ENCODE assay signal across 13 cellular contexts in the genomic region with DNA sequence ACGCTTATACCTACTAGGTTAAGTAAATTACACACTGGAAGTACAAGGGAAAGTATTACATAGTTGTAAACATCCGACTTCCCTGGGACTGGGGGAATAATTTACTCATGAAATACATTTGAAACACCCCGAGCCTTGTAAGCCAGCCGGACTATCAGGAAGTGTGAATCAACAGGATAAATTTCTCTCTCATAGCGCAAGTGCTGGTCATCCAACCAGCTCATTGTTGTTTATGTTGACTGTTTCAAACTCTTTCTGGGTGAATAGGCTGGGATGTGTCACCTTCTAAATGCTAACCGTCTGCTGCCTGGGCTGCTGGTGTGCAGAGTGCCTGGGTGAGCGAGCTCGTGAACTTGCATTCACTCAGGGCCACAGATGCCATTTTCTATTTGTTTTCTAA. TPM values are rescaled to one million over a fixed set of nuclear protein-coding genes. Genes with fewer than 3 reads are reported as not detected.
DNase-seq lines count a peak whose midpoint lies in the region; ATAC-seq and TF ChIP-seq lines count a peak whose summit lies in the region.
"Had no signal": no experiment of that assay in that cellular context is flagged by ENCODE, and none has a peak within 500 bp of the region (broad histone marks: within the 10 kb centered on the region; RNA-seq: fewer than 3 reads in every experiment).

No MANE protein-coding gene starts in this region.

- intact Hi-C loops in gastrocnemius medialis (cut with DNase I; ENCODE audit: low total_unique reads), result no loop called here
- intact Hi-C loops in activated CD4-positive, alpha-beta memory T cell treated with anti-CD3 and anti-CD28 coated beads for 36 hours (cut with micrococcal nuclease), result no loop called here
- intact Hi-C loops in A673 (cut with micrococcal nuclease; ENCODE audit: unreplicated experiment), result no loop called here

- CTCF ChIA-PET in RWPE1 (lab: Yijun Ruan, JAX) (interaction anchor here (0.6 kb wide), 1 partner anchor 114 kb away, joined by 3 read pairs; no protein-coding TSS in a partner anchor), A673 (lab: Charles Lee) (no interaction called here)
- CTCF ChIA-PET in activated CD4-positive, alpha-beta memory T cell treated with anti-CD3 and anti-CD28 coated beads for 36 hours (lab: Charles Lee), result interaction anchor here (0.6 kb wide), 1 partner anchor 328 kb away, joined by 3 read pairs; no protein-coding TSS in a partner anchor

- H3K27me3 ChIP-seq in fibroblast of lung (ENCODE audit: control insufficient read depth, insufficient read depth, low read length) (peaks cover 16% of the 10 kb centered on the region), gastrocnemius medialis (peaks cover 48 to 60% (median 49%) of the 10 kb centered on the region in 3 donors), right atrium auricular region (peaks cover 9 to 12% of the 10 kb centered on the region in 2 donors), A673 (replicated peaks; ENCODE audit: insufficient read depth, low read depth, low read length, poor library complexity) (peaks cover 25% of the 10 kb centered on the region)

- in situ Hi-C loops in gastrocnemius medialis (cut with MboI; ENCODE audit: low sequenced_read_pairs in 4 of 4), result no loop called here

- H3K4me3 Mint-ChIP-seq in activated CD4-positive, alpha-beta memory T cell treated with anti-CD3 and anti-CD28 coated beads for 36 hours, result no peak overlapping the region
- H3K4me3 Mint-ChIP-seq: H9 had no signal

- peak overlapping the region; percentile 23 for H3K4me2 ChIP-seq in fibroblast of lung (ENCODE audit: extremely low read depth, insufficient read depth, low read length)

- H3K36me3 Mint-ChIP-seq in activated CD4-positive, alpha-beta memory T cell treated with anti-CD3 and anti-CD28 coated beads for 36 hours, result no peaks in the 10 kb centered on the region

- H3K9me3 ChIP-seq in fibroblast of lung (ENCODE audit: control insufficient read depth, insufficient read depth, low read depth, low read length) (no peaks in the 10 kb centered on the region), gastrocnemius medialis (no peaks in the 10 kb centered on the region), right atrium auricular region (no peaks in the 10 kb centered on the region), A673 (ENCODE audit: low read depth, low read length, poor library complexity, severe bottlenecking) (no peaks in the 10 kb centered on the region)
- H3K9me3 ChIP-seq: body of pancreas, spleen had no signal

- no peaks in the 10 kb centered on the region for H3K9me3 Mint-ChIP-seq in activated CD4-positive, alpha-beta memory T cell treated with anti-CD3 and anti-CD28 coated beads for 36 hours
- H3K9me3 Mint-ChIP-seq: H9 had no signal

- H3K27ac ChIP-seq in RWPE1 (no peak overlapping the region), fibroblast of lung (ENCODE audit: insufficient read depth, low read length) (no peak overlapping the region), gastrocnemius medialis (no peak overlapping the region), right atrium auricular region (no peak overlapping the region), A673 (ENCODE audit: low read depth, low read length, poor library complexity, severe bottlenecking) (no peak overlapping the region)
- H3K27ac ChIP-seq: body of pancreas, spleen had no signal

- BruUV-seq in A673 (replicated peaks; lab: Mats Ljungman, UMichigan), result no TSS peak

- H3K79me2 ChIP-seq in fibroblast of lung (ENCODE audit: control insufficient read depth, insufficient read depth, low read length), result no peaks in the 10 kb centered on the region

- H3K36me3 ChIP-seq in fibroblast of lung (ENCODE audit: control insufficient read depth, insufficient read depth, low read length) (no peaks in the 10 kb centered on the region), gastrocnemius medialis (no peaks in the 10 kb centered on the region), right atrium auricular region (no peaks in the 10 kb centered on the region), A673 (ENCODE audit: insufficient read depth, low read length, poor library complexity, severe bottlenecking) (no peaks in the 10 kb centered on the region)
- H3K36me3 ChIP-seq: spleen had no signal

- no peak for TF ChIP-seq POLR2A in gastrocnemius medialis (IDR thresholded peaks at IDR 0.05)

- peaks cover 10% of the 10 kb centered on the region for H3K4me1 Mint-ChIP-seq in activated CD4-positive, alpha-beta memory T cell treated with anti-CD3 and anti-CD28 coated beads for 36 hours (ENCODE audit: low read depth)

- no peaks in the 10 kb centered on the region for H4K20me1 ChIP-seq in fibroblast of lung (ENCODE audit: control insufficient read depth, extremely low read depth, insufficient read depth, low read length)

- POLR2A ChIA-PET in RWPE1 (lab: Yijun Ruan, JAX; ENCODE audit: low non-redundant PET) (no interaction called here), A673 (lab: Charles Lee; ENCODE audit: low non-redundant PET) (no interaction called here)
- POLR2A ChIA-PET in activated CD4-positive, alpha-beta memory T cell treated with anti-CD3 and anti-CD28 coated beads for 36 hours (lab: Charles Lee), result no interaction called here

- H3K27ac Mint-ChIP-seq in activated CD4-positive, alpha-beta memory T cell treated with anti-CD3 and anti-CD28 coated beads for 36 hours, result no peak overlapping the region
- H3K27ac Mint-ChIP-seq: H9 had no signal

- TF ChIP-seq CTCF in RWPE1 (conservative IDR thresholded peaks at IDR 0.05; ENCODE audit: low read depth) (no peak), fibroblast of lung (conservative IDR thresholded peaks at IDR 0.05 in 1 of 2, IDR thresholded peaks at IDR 0.05 in 1 of 2; ENCODE audit: low read depth in 1 of 2, low read length in 2 of 2) (no peak), gastrocnemius medialis (IDR thresholded peaks at IDR 0.05 in 4 of 5, conservative IDR thresholded peaks at IDR 0.05 in 1 of 5) (no peak), right atrium auricular region (IDR thresholded peaks at IDR 0.05) (no peak), A673 (conservative IDR thresholded peaks at IDR 0.05; ENCODE audit: low read depth, low read length) (no peak)

- no peak overlapping the region for H2AFZ ChIP-seq in fibroblast of lung (ENCODE audit: low read length)

- peaks cover 8% of the 10 kb centered on the region for H3K4me1 ChIP-seq in fibroblast of lung (ENCODE audit: control insufficient read depth, extremely low read depth, insufficient read depth, low read length)
- H3K4me1 ChIP-seq in gastrocnemius medialis, result peaks cover 8 to 21% of the 10 kb centered on the region in 2 donors
- H3K4me1 ChIP-seq in right atrium auricular region, result peaks cover 0 to 31% of the 10 kb centered on the region in 2 donors
- peaks cover 16% of the 10 kb centered on the region for H3K4me1 ChIP-seq in A673 (ENCODE audit: insufficient read depth, low read length, poor library complexity, severe bottlenecking)

- no peak for ATAC-seq in gastrocnemius medialis
- ATAC-seq: body of pancreas had no signal

- H3K4me3 ChIP-seq in fibroblast of lung (replicated peaks in 1 of 4; ENCODE audit: control extremely low read depth in 1 of 4, insufficient read depth in 1 of 4, low read depth in 3 of 4, low read length in 4 of 4), result no peak overlapping the region
- H3K4me3 ChIP-seq in skeletal muscle cell (ENCODE audit: low read depth, low read length), result no peak overlapping the region
- H3K4me3 ChIP-seq in gastrocnemius medialis, result no peak overlapping the region
- no peak overlapping the region for H3K4me3 ChIP-seq in right atrium auricular region
- H3K4me3 ChIP-seq in A673 (ENCODE audit: low read depth, low read length, poor library complexity, severe bottlenecking), result no peak overlapping the region
- H3K4me3 ChIP-seq: body of pancreas, spleen had no signal

- H3K27me3 Mint-ChIP-seq in activated CD4-positive, alpha-beta memory T cell treated with anti-CD3 and anti-CD28 coated beads for 36 hours, result peaks cover 62% of the 10 kb centered on the region

- H3K9ac ChIP-seq in fibroblast of lung (ENCODE audit: insufficient read depth, low read length), result no peak overlapping the region

- peak; percentile 95 for DNase-seq in ELR (ENCODE audit: low read depth)
- peak; percentile 80 for DNase-seq in RWPE1 (ENCODE audit: low spot score)
- DNase-seq in fibroblast of lung (ENCODE audit: low read depth in 2 of 2), result peak; percentile 24 to 89
- peak; percentile 50 for DNase-seq in skeletal muscle cell (ENCODE audit: low read depth)
- no peak for DNase-seq in gastrocnemius medialis
- no peak for DNase-seq in right atrium auricular region (ENCODE audit: low spot score)
- no peak for DNase-seq in activated CD4-positive, alpha-beta memory T cell treated with anti-CD3 and anti-CD28 coated beads for 36 hours
- no peak for DNase-seq in A673 (ENCODE audit: low spot score)
- DNase-seq: body of pancreas, H9, MM.1S, NCI-H526, spleen had no signal

RNA-seq across cellular contexts. Expression of a gene that starts 5.0 kb away (rescaled TPM):
- total RNA-seq in fibroblast of lung, result under 0.01 TPM in 2 replicates
- 0.09 and 0.20 TPM in 2 replicates for polyA plus RNA-seq in fibroblast of lung
- polyA plus RNA-seq in fibroblast of lung (2012), result 0.09 and 0.17 TPM in 2 replicates
- not detected in 2 replicates for polyA minus RNA-seq in fibroblast of lung (ENCODE audit: low replicate concordance)
- total RNA-seq in gastrocnemius medialis, result 1 to 10 TPM; 1.7 to 8.3 (median 3.3) TPM
- total RNA-seq in right atrium auricular region, result 10 to 100 TPM; 10.4 to 19.1 TPM
- under 1 TPM; 0.40 to 0.46 TPM for total RNA-seq in activated CD4-positive, alpha-beta memory T cell treated with anti-CD3 and anti-CD28 coated beads for 36 hours
- total RNA-seq in A673 (2021), result 1.7 and 1.9 TPM in 2 replicates

Comparison
In these comparisons a context has a peak if more than half of its experiments do, and no peak if none do; other contexts are left out.
1. DNase-seq: peak in ELR (single experiment), RWPE1 (single experiment), fibroblast of lung (2 of 2) and skeletal muscle cell (single experiment); none in gastrocnemius medialis (0 of 2), right atrium auricular region (single experiment), activated CD4-positive, alpha-beta memory T cell treated with anti-CD3 and anti-CD28 coated beads for 36 hours (single experiment) and A673 (single experiment).